In the genomic region with DNA sequence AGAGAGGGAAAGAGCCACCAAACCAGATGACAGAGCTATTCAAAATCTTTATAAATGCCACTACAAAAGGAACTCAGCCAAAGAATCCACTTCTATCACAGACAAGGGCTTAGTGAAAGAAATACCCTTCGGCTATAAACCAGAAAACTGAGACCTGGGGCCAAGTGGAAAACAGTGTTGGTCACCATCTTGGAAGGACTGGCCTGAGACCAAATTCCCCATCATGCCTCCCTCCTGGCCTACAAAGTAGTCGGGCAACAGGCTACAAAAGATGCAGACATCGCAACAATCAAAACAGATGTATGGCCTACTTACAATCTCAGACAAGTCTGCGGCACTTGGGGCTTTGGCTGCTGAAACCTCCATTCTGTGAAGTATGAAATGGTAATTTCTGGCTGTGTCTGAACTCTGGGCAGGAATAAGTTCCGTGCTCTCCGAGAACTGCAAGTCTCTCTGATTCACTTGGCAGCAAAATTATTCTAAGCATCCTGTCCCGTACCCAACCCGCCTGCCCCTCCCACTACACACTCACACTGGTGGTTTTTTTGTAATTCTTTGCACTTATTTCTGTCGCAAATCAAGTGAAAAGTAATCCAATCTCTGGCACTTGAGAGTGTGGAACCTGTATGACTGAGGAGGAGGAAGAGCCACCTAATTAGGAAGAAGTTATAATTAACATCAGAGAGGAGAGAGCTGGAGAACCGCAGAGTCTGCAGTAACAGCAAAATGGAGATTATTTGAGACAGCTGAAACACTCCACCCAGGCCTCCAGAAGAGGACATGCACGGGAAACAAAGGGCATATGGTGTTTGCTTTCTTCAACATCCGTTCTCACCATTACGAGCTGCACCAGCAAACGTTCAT, we compare ENCODE assay signal across 8 cellular contexts.
DNase-seq lines count a peak whose midpoint lies in the region; ATAC-seq and TF ChIP-seq lines count a peak whose summit lies in the region.

No MANE protein-coding gene starts in this region.

- DNase-seq in ELR (ENCODE audit: low read depth) (peak; percentile 38), SHP77 treated with DMSO at 0.1 percent for 48 hours (lab: John Stamatoyannopoulos, UW) (peak; percentile 26), cardiac fibroblast (ENCODE audit: low read depth in 2 of 2) (peak; percentile 48 to 66), globus pallidus (ENCODE audit: low spot score) (no peak), NAMALWA (ENCODE audit: low spot score) (no peak)
- DNase-seq in natural killer cell treated with Interleukin-12 subunit alpha and Interleukin-12 subunit beta and Interleukin-15 and Interleukin-18, amount 100 ng/mL, for 72 hours (ENCODE audit: low spot score): no peak

- peaks cover 5% of the 10 kb centered on the region for H3K36me3 Mint-ChIP-seq in natural killer cell treated with Interleukin-12 subunit alpha and Interleukin-12 subunit beta and Interleukin-15 and Interleukin-18, amount 100 ng/mL, for 72 hours

- no peaks in the 10 kb centered on the region for H3K27me3 Mint-ChIP-seq in natural killer cell treated with Interleukin-12 subunit alpha and Interleukin-12 subunit beta and Interleukin-15 and Interleukin-18, amount 100 ng/mL, for 72 hours

- H3K4me3 Mint-ChIP-seq in natural killer cell treated with Interleukin-12 subunit alpha and Interleukin-12 subunit beta and Interleukin-15 and Interleukin-18, amount 100 ng/mL, for 72 hours: peak overlapping the region; percentile 82

- no peak overlapping the region for H3K4me3 ChIP-seq in cardiac fibroblast (replicated peaks in 1 of 2; ENCODE audit: low read depth in 2 of 2, low read length in 2 of 2)

- peaks cover 56 to 60% of the 10 kb centered on the region in 2 donors for H3K4me1 Mint-ChIP-seq in natural killer cell treated with Interleukin-12 subunit alpha and Interleukin-12 subunit beta and Interleukin-15 and Interleukin-18, amount 100 ng/mL, for 72 hours (ENCODE audit: low read depth in 2 of 2)

- peak; percentile 69 to 85 for ATAC-seq in natural killer cell treated with Interleukin-12 subunit alpha and Interleukin-12 subunit beta and Interleukin-15 and Interleukin-18, amount 100 ng/mL, for 72 hours
- ATAC-seq in HG03342 (IDR thresholded peaks at IDR 0.05; ENCODE audit: unreplicated experiment) (no peak), GM18520 (IDR thresholded peaks at IDR 0.05; ENCODE audit: unreplicated experiment) (no peak)

- H3K27ac Mint-ChIP-seq in natural killer cell treated with Interleukin-12 subunit alpha and Interleukin-12 subunit beta and Interleukin-15 and Interleukin-18, amount 100 ng/mL, for 72 hours: peak overlapping the region; percentile 74 to 88

- TF ChIP-seq CTCF in cardiac fibroblast (IDR thresholded peaks at IDR 0.05; ENCODE audit: low read depth, low read length): no peak

- H3K9me3 Mint-ChIP-seq in natural killer cell treated with Interleukin-12 subunit alpha and Interleukin-12 subunit beta and Interleukin-15 and Interleukin-18, amount 100 ng/mL, for 72 hours: no peaks in the 10 kb centered on the region

Comparison
In these comparisons a context has a peak if more than half of its experiments do, and no peak if none do; other contexts are left out.
1. DNase-seq: peak in ELR (single experiment), SHP77 treated with DMSO at 0.1 percent for 48 hours (single experiment) and cardiac fibroblast (2 of 2); none in natural killer cell treated with Interleukin-12 subunit alpha and Interleukin-12 subunit beta and Interleukin-15 and Interleukin-18, amount 100 ng/mL, for 72 hours (single experiment), globus pallidus (single experiment) and NAMALWA (single experiment).
2. ATAC-seq: peak in natural killer cell treated with Interleukin-12 subunit alpha and Interleukin-12 subunit beta and Interleukin-15 and Interleukin-18, amount 100 ng/mL, for 72 hours (2 of 2); none in HG03342 (single experiment) and GM18520 (single experiment).